ENCODE assay signal across 8 cellular contexts in genomic region chr2:206693399-206694137, GRCh38. TPM values are rescaled to one million over a fixed set of nuclear protein-coding genes. Genes with fewer than 3 reads are reported as not detected.
DNase-seq lines count a peak whose midpoint lies in the region; ATAC-seq and TF ChIP-seq lines count a peak whose summit lies in the region.

No MANE protein-coding gene starts in this region.

- no peak overlapping the region for H3K27ac ChIP-seq in RWPE2 (ENCODE audit: poor library complexity, severe bottlenecking)
- H3K27ac ChIP-seq in right lobe of liver, result no peak overlapping the region
- H3K27ac ChIP-seq in thyroid gland, result no peak overlapping the region

- no peak overlapping the region for H3K9ac ChIP-seq in Loucy (ENCODE audit: low read depth, low read length, poor library complexity, severe bottlenecking)

- H3K9me3 ChIP-seq in Loucy (ENCODE audit: insufficient read depth, low read depth, low read length) (no peaks in the 10 kb centered on the region), RWPE2 (ENCODE audit: severe bottlenecking) (no peaks in the 10 kb centered on the region), right lobe of liver (no peaks in the 10 kb centered on the region), thyroid gland (no peaks in the 10 kb centered on the region)

- H3K9me2 ChIP-seq in Loucy (replicated peaks; ENCODE audit: low read depth, low read length), result no peaks in the 10 kb centered on the region

- no peaks in the 10 kb centered on the region for H3K27me3 ChIP-seq in Loucy (ENCODE audit: insufficient read depth, low read length, poor library complexity, severe bottlenecking)
- no peaks in the 10 kb centered on the region for H3K27me3 ChIP-seq in RWPE2 (ENCODE audit: insufficient read depth, poor library complexity, severe bottlenecking)
- no peaks in the 10 kb centered on the region for H3K27me3 ChIP-seq in right lobe of liver
- no peaks in the 10 kb centered on the region for H3K27me3 ChIP-seq in thyroid gland

- 28% methylated on average over 5 of the region's 5 CpGs for WGBS in right lobe of liver (ENCODE audit: insufficient coverage, low coverage, low lambda C conversion rate, missing lambda C conversion rate)
- 27 to 29% methylated on average over 5 of the region's 5 CpGs for whole genome bisulfite sequencing in thyroid gland, 2 donors

- TF ChIP-seq POLR2A in right lobe of liver (IDR thresholded peaks at IDR 0.05) (no peak), thyroid gland (IDR thresholded peaks at IDR 0.05) (no peak)

- DNase-seq in DMS53 treated with DMSO at 0.1 percent for 48 hours (lab: John Stamatoyannopoulos, UW; ENCODE audit: unreplicated experiment) (peak; percentile 75), RWPE2 (ENCODE audit: low spot score) (no peak), choroid plexus epithelial cell (ENCODE audit: low read depth) (peak; percentile 69), right lobe of liver (no peak), thyroid gland (peak; percentile 19 to 22)
- no peak for DNase-seq in stimulated activated naive CD4-positive, alpha-beta T cell treated with Interleukin-2 at 50 U/mL for 16 hours (lab: John Stamatoyannopoulos, UW)

- H3K4me1 ChIP-seq in Loucy (ENCODE audit: insufficient read depth, low read length, poor library complexity, severe bottlenecking) (no peaks in the 10 kb centered on the region), RWPE2 (ENCODE audit: insufficient read depth, poor library complexity, severe bottlenecking) (no peaks in the 10 kb centered on the region), right lobe of liver (no peaks in the 10 kb centered on the region), thyroid gland (no peaks in the 10 kb centered on the region)

- TF ChIP-seq CTCF in Loucy (conservative IDR thresholded peaks at IDR 0.05; ENCODE audit: low read length) (peak; percentile 85), RWPE2 (IDR thresholded peaks at IDR 0.05; ENCODE audit: poor library complexity, severe bottlenecking) (peak; percentile 77), choroid plexus epithelial cell (conservative IDR thresholded peaks at IDR 0.05; ENCODE audit: low read depth, low read length) (peak; percentile 53), right lobe of liver (IDR thresholded peaks at IDR 0.05) (peak; percentile 55 to 72 (median 70)), thyroid gland (IDR thresholded peaks at IDR 0.05) (peak; percentile 39 to 75 (median 56))

- no peaks in the 10 kb centered on the region for H4K20me1 ChIP-seq in Loucy (ENCODE audit: insufficient read depth, low read length, poor library complexity, severe bottlenecking)

- H3K4me3 ChIP-seq in Loucy (ENCODE audit: low read length, poor library complexity, severe bottlenecking) (no peak overlapping the region), RWPE2 (ENCODE audit: severe bottlenecking) (no peak overlapping the region), choroid plexus epithelial cell (ENCODE audit: low read depth, low read length) (no peak overlapping the region), right lobe of liver (no peak overlapping the region), thyroid gland (replicated peaks in 1 of 3) (no peak overlapping the region)

- no peaks in the 10 kb centered on the region for H3K79me2 ChIP-seq in Loucy (ENCODE audit: insufficient read depth, low read length)

- no peak overlapping the region for H3K4me2 ChIP-seq in Loucy (ENCODE audit: low read depth, low read length, poor library complexity, severe bottlenecking)

- ATAC-seq in GM19468 (IDR thresholded peaks at IDR 0.05; ENCODE audit: extremely low read depth, unreplicated experiment) (peak; percentile 69), RWPE2 (ENCODE audit: low read depth) (peak; percentile 66), right lobe of liver (peak; percentile 80 to 88 (median 81))

- intact Hi-C loops in right lobe of liver (cut with DNase I) (no loop called here), thyroid gland (cut with DNase I) (loop anchor here (10.0 kb wide), 1 partner anchor 781 kb away; no protein-coding TSS in a partner anchor)

- H3K36me3 ChIP-seq in Loucy (ENCODE audit: insufficient read depth, low read length), result no peaks in the 10 kb centered on the region
- H3K36me3 ChIP-seq in RWPE2 (ENCODE audit: low read depth), result no peaks in the 10 kb centered on the region
- H3K36me3 ChIP-seq in right lobe of liver, result no peaks in the 10 kb centered on the region
- no peaks in the 10 kb centered on the region for H3K36me3 ChIP-seq in thyroid gland

- H3F3A ChIP-seq in Loucy (ENCODE audit: low read depth), result no peaks in the 10 kb centered on the region

- H2AFZ ChIP-seq in Loucy (ENCODE audit: low read length), result no peak overlapping the region

RNA-seq across cellular contexts. Expression of gene DYTN, which starts 24.6 kb away (rescaled TPM):
- not detected for total RNA-seq in right lobe of liver
- not detected for total RNA-seq in thyroid gland

RNA-seq across cellular contexts. Expression of gene FAM237A, which starts 51.3 kb away (rescaled TPM):
- total RNA-seq in right lobe of liver, result not detected
- not detected for total RNA-seq in thyroid gland

Comparison
In these comparisons a context has a peak if more than half of its experiments do, and no peak if none do; other contexts are left out.
1. DNase-seq: peak in DMS53 treated with DMSO at 0.1 percent for 48 hours (single experiment), choroid plexus epithelial cell (single experiment) and thyroid gland (2 of 2); none in RWPE2 (single experiment), right lobe of liver (0 of 3) and stimulated activated naive CD4-positive, alpha-beta T cell treated with Interleukin-2 at 50 U/mL for 16 hours (single experiment).
2. Peak in every context shown above with its lines, with median percentiles within 50 percentile points of each other: ATAC-seq and CTCF ChIP-seq.